ENCODE assay signal across 8 cellular contexts in genomic region chr4:17781072-17781830, GRCh38. TPM values are rescaled to one million over a fixed set of nuclear protein-coding genes. Genes with fewer than 3 reads are reported as not detected.
DNase-seq lines count a peak whose midpoint lies in the region; ATAC-seq and TF ChIP-seq lines count a peak whose summit lies in the region.

FAM184B (minus strand) TSS chr4:17781621; CDS start chr4:17781299, 322 bp downstream.

- no peaks in the 10 kb centered on the region for H3K9me3 Mint-ChIP-seq in activated naive CD4-positive, alpha-beta T cell treated with anti-CD3 and anti-CD28 coated beads, Interleukin-2, amount 50 U/mL, for 24 hours
- no peaks in the 10 kb centered on the region for H3K9me3 Mint-ChIP-seq in MCF 10A (ENCODE audit: unreplicated experiment)

- no peaks in the 10 kb centered on the region for H3K79me2 ChIP-seq in Karpas-422 (ENCODE audit: low read length)

- no peaks in the 10 kb centered on the region for H3K36me3 ChIP-seq in thoracic aorta
- H3K36me3 ChIP-seq in Karpas-422 (ENCODE audit: insufficient read depth, low read length): no peaks in the 10 kb centered on the region

- DNase-seq in activated naive CD4-positive, alpha-beta T cell treated with Interleukin-2 at 50 U/mL for 16 hours: no peak
- no peak for DNase-seq in MCF 10A (ENCODE audit: unreplicated experiment)
- DNase-seq in left lobe of liver (ENCODE audit: low spot score): no peak
- no peak for DNase-seq in thoracic aorta (ENCODE audit: low spot score)
- DNase-seq in Karpas-422: no peak
- no peak for DNase-seq in glomerular visceral epithelial cell (ENCODE audit: extremely low spot score)
- DNase-seq in SKM-1 (lab: John Stamatoyannopoulos, UW; ENCODE audit: unreplicated experiment): no peak

- H3K4me1 ChIP-seq in thoracic aorta (ENCODE audit: control insufficient read depth in 1 of 2, low read depth in 2 of 2) (peaks cover 14 to 20% of the 10 kb centered on the region in 2 donors), Karpas-422 (ENCODE audit: low read length) (no peaks in the 10 kb centered on the region)

- POLR2A ChIA-PET in MCF 10A (lab: Yijun Ruan, JAX): no interaction called here

- H2AFZ ChIP-seq in Karpas-422 (ENCODE audit: low read length): no peak within 1 kb of the TSS

- peaks cover 23% of the 10 kb centered on the region for H3K27me3 Mint-ChIP-seq in activated naive CD4-positive, alpha-beta T cell treated with anti-CD3 and anti-CD28 coated beads, Interleukin-2, amount 50 U/mL, for 24 hours
- H3K27me3 Mint-ChIP-seq in MCF 10A (ENCODE audit: insufficient read depth, unreplicated experiment): peaks cover 26% of the 10 kb centered on the region

- BruUV-seq in MCF 10A (replicated peaks; lab: Mats Ljungman, UMichigan): no TSS peak

- H3K4me2 ChIP-seq in Karpas-422 (ENCODE audit: low read depth, low read length, poor library complexity, severe bottlenecking): no peak within 1 kb of the TSS

- H3K27ac Mint-ChIP-seq in activated naive CD4-positive, alpha-beta T cell treated with anti-CD3 and anti-CD28 coated beads, Interleukin-2, amount 50 U/mL, for 24 hours: no peak within 1 kb of the TSS
- no peak within 1 kb of the TSS for H3K27ac Mint-ChIP-seq in MCF 10A (ENCODE audit: low read depth, unreplicated experiment)

- H3K27me3 ChIP-seq in thoracic aorta (replicated peaks; ENCODE audit: insufficient read depth): no peaks in the 10 kb centered on the region
- H3K27me3 ChIP-seq in Karpas-422 (ENCODE audit: low read length): no peaks in the 10 kb centered on the region

- CTCF ChIA-PET in MCF 10A (lab: Yijun Ruan, JAX): no interaction called here

- H4K20me1 ChIP-seq in Karpas-422 (ENCODE audit: insufficient read depth, low read depth, low read length): no peaks in the 10 kb centered on the region

- no peaks in the 10 kb centered on the region for H3K9me2 ChIP-seq in Karpas-422 (replicated peaks; ENCODE audit: insufficient read depth, low read length)

- H3K4me1 Mint-ChIP-seq in activated naive CD4-positive, alpha-beta T cell treated with anti-CD3 and anti-CD28 coated beads, Interleukin-2, amount 50 U/mL, for 24 hours: peaks cover 12% of the 10 kb centered on the region
- H3K4me1 Mint-ChIP-seq in MCF 10A (ENCODE audit: insufficient read depth, unreplicated experiment): peaks cover 7% of the 10 kb centered on the region

- H3K9ac ChIP-seq in Karpas-422 (ENCODE audit: low read length): no peak within 1 kb of the TSS

- H3K36me3 Mint-ChIP-seq in activated naive CD4-positive, alpha-beta T cell treated with anti-CD3 and anti-CD28 coated beads, Interleukin-2, amount 50 U/mL, for 24 hours: no peaks in the 10 kb centered on the region
- H3K36me3 Mint-ChIP-seq in MCF 10A (ENCODE audit: insufficient read depth, unreplicated experiment): no peaks in the 10 kb centered on the region

- H3K27ac ChIP-seq in thoracic aorta: no peak within 1 kb of the TSS
- H3K27ac ChIP-seq in Karpas-422 (ENCODE audit: low read length): no peak within 1 kb of the TSS

- ATAC-seq in left lobe of liver: peak; percentile 59
- no peak for ATAC-seq in thoracic aorta (ENCODE audit: insufficient number of reproducible peaks, low FRiP score, low read depth)

- no peaks in the 10 kb centered on the region for H3K9me3 ChIP-seq in thoracic aorta
- no peaks in the 10 kb centered on the region for H3K9me3 ChIP-seq in Karpas-422 (ENCODE audit: low read length)

- TF ChIP-seq CTCF in MCF 10A (IDR thresholded peaks at IDR 0.05; ENCODE audit: unreplicated experiment): no peak
- no peak for TF ChIP-seq CTCF in thoracic aorta (IDR thresholded peaks at IDR 0.05)

- H3K4me3 ChIP-seq in thoracic aorta: peak within 1 kb of the TSS; percentile 49
- H3K4me3 ChIP-seq in Karpas-422 (ENCODE audit: low read length): no peak within 1 kb of the TSS

- H3K4me3 Mint-ChIP-seq in activated naive CD4-positive, alpha-beta T cell treated with anti-CD3 and anti-CD28 coated beads, Interleukin-2, amount 50 U/mL, for 24 hours: peak within 1 kb of the TSS; percentile 3
- H3K4me3 Mint-ChIP-seq in MCF 10A (ENCODE audit: unreplicated experiment): peak within 1 kb of the TSS; percentile 64

- intact Hi-C loops in MCF 10A (cut with micrococcal nuclease): no loop called here

RNA-seq across cellular contexts. Expression of gene FAM184B, which starts in this region (rescaled TPM):
- not detected in 2 replicates for total RNA-seq in MCF 10A (2022)
- not detected for total RNA-seq in left lobe of liver
- not detected for total RNA-seq in thoracic aorta
- total RNA-seq in Karpas-422 (2014; rRNA removed; shearing (Covaris generic); ENCODE audit: low replicate concordance): not detected in 2 replicates

Comparison
In these comparisons a context has a peak if more than half of its experiments do, and no peak if none do; other contexts are left out.
1. Peak in ATAC-seq in left lobe of liver; RNA of the gene not detected or under 1 TPM.